Comparison of ENCODE assay signal across 14 cellular contexts in the genomic region with DNA sequence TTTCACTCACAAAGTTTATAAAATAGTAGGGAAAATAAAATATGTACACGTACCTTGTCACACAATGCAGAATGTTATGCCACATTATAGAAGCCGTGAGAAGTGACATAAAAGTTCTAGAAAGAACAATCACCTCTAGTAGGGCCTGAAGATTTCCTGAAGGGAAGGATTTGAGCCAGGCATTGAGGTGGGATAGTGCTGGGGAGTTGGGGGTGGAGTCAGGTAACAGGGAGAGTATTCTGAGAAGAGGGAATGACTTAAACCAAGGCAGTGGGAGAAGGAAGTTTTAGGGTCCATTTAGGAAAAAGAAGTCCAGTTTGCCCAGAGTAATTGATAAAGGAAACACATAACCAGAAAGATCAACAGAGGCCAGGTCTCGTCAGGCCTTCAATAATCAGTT.
DNase-seq lines count a peak whose midpoint lies in the region; ATAC-seq and TF ChIP-seq lines count a peak whose summit lies in the region.
"Had no signal": no experiment of that assay in that cellular context is flagged by ENCODE, and none has a peak within 500 bp of the region (broad histone marks: within the 10 kb centered on the region; RNA-seq: fewer than 3 reads in every experiment).

No MANE protein-coding gene starts in this region.

- H3K27ac Mint-ChIP-seq in activated CD8-positive, alpha-beta T cell treated with anti-CD3 and anti-CD28 coated beads for 36 hours: peak overlapping the region; percentile 65
- no peak overlapping the region for H3K27ac Mint-ChIP-seq in activated CD8-positive, alpha-beta T cell treated with anti-CD3 and anti-CD28 coated beads, Interleukin-2, amount 10 ng/mL, durations not matched to agents 7 days and 5 days
- peak overlapping the region; percentile 5 for H3K27ac Mint-ChIP-seq in CD4-positive, alpha-beta T cell
- H3K27ac Mint-ChIP-seq in WTC11 (no peak overlapping the region), mesothelial cell of epicardium (peak overlapping the region; percentile 64)

- no peak for TF ChIP-seq CTCF in activated CD8-positive, alpha-beta T cell treated with anti-CD3 and anti-CD28 coated beads for 36 hours (IDR thresholded peaks at IDR 0.05)
- TF ChIP-seq CTCF in CD4-positive, alpha-beta T cell (IDR thresholded peaks at IDR 0.05): no peak
- TF ChIP-seq CTCF in WTC11 (IDR thresholded peaks at IDR 0.05) (no peak), mesothelial cell of epicardium (IDR thresholded peaks at IDR 0.05; ENCODE audit: unreplicated experiment) (no peak), prostate gland (IDR thresholded peaks at IDR 0.05) (no peak)

- no peak for TF ChIP-seq POLR2A in prostate gland (IDR thresholded peaks at IDR 0.05)

- no peak overlapping the region for H3K27ac ChIP-seq in CD4-positive, alpha-beta T cell (ENCODE audit: low read depth, low read length)
- no peak overlapping the region for H3K27ac ChIP-seq in prostate gland
- H3K27ac ChIP-seq: A549, HL-60 had no signal

- H3K4me3 Mint-ChIP-seq in activated CD8-positive, alpha-beta T cell treated with anti-CD3 and anti-CD28 coated beads for 36 hours: no peak overlapping the region
- no peak overlapping the region for H3K4me3 Mint-ChIP-seq in activated CD8-positive, alpha-beta T cell treated with anti-CD3 and anti-CD28 coated beads, Interleukin-2, amount 10 ng/mL, durations not matched to agents 7 days and 5 days
- H3K4me3 Mint-ChIP-seq in CD4-positive, alpha-beta T cell: no peak overlapping the region
- H3K4me3 Mint-ChIP-seq in WTC11: no peak overlapping the region
- no peak overlapping the region for H3K4me3 Mint-ChIP-seq in mesothelial cell of epicardium
- H3K4me3 Mint-ChIP-seq: CD14-positive monocyte had no signal

- no peak for ATAC-seq in activated CD8-positive, alpha-beta T cell treated with anti-CD3 and anti-CD28 coated beads for 36 hours
- ATAC-seq in activated CD8-positive, alpha-beta T cell treated with anti-CD3 and anti-CD28 coated beads, Interleukin-2, amount 10 ng/mL, durations not matched to agents 7 days and 5 days: no peak
- ATAC-seq in CD4-positive, alpha-beta T cell (ENCODE audit: poor library complexity): no peak
- ATAC-seq in WTC11 (peak; percentile 84), GM21723 (IDR thresholded peaks at IDR 0.05; ENCODE audit: unreplicated experiment) (no peak), HG03280 (IDR thresholded peaks at IDR 0.05; ENCODE audit: unreplicated experiment) (no peak)
- ATAC-seq: A549 had no signal

- DNase-seq in activated CD8-positive, alpha-beta T cell treated with anti-CD3 and anti-CD28 coated beads for 36 hours: no peak
- DNase-seq in activated CD8-positive, alpha-beta T cell treated with anti-CD3 and anti-CD28 coated beads, Interleukin-2, amount 10 ng/mL, durations not matched to agents 7 days and 5 days: no peak
- no peak for DNase-seq in CD4-positive, alpha-beta T cell
- DNase-seq in WTC11 (ENCODE audit: low spot score) (no peak), mesothelial cell of epicardium (ENCODE audit: low spot score in 2 of 2, unreplicated experiment in 2 of 2) (no peak), prostate gland (ENCODE audit: low spot score) (no peak)
- DNase-seq: NCI-H1436 treated with DMSO at 0.1 percent for 48 hours, NCI-H2081, NCI-H510A treated with DMSO at 0.1 percent for 48 hours had no signal

- intact Hi-C loops in activated CD8-positive, alpha-beta T cell treated with anti-CD3 and anti-CD28 coated beads for 36 hours (cut with micrococcal nuclease): no loop called here
- intact Hi-C loops in CD4-positive, alpha-beta T cell (cut with DNase I, micrococcal nuclease): no loop called here
- intact Hi-C loops in prostate gland (cut with DNase I): no loop called here

- no peaks in the 10 kb centered on the region for H3K36me3 ChIP-seq in prostate gland

- peaks cover 16% of the 10 kb centered on the region for H3K36me3 Mint-ChIP-seq in activated CD8-positive, alpha-beta T cell treated with anti-CD3 and anti-CD28 coated beads for 36 hours (ENCODE audit: low read depth)
- H3K36me3 Mint-ChIP-seq in activated CD8-positive, alpha-beta T cell treated with anti-CD3 and anti-CD28 coated beads, Interleukin-2, amount 10 ng/mL, durations not matched to agents 7 days and 5 days (ENCODE audit: low read depth): peaks cover 6% of the 10 kb centered on the region
- no peaks in the 10 kb centered on the region for H3K36me3 Mint-ChIP-seq in CD4-positive, alpha-beta T cell (ENCODE audit: low read depth)
- H3K36me3 Mint-ChIP-seq in WTC11 (no peaks in the 10 kb centered on the region), mesothelial cell of epicardium (peaks cover 7% of the 10 kb centered on the region)
- H3K36me3 Mint-ChIP-seq: CD14-positive monocyte had no signal

- no peak overlapping the region for H3K4me3 ChIP-seq in prostate gland
- H3K4me3 ChIP-seq: A549 had no signal

- POLR2A ChIA-PET in activated CD8-positive, alpha-beta T cell treated with anti-CD3 and anti-CD28 coated beads for 36 hours (lab: Charles Lee): no interaction called here
- POLR2A ChIA-PET in activated CD8-positive, alpha-beta T cell treated with anti-CD3 and anti-CD28 coated beads, Interleukin-2, amount 10 ng/mL, durations not matched to agents 7 days and 5 days (lab: Charles Lee): no interaction called here
- POLR2A ChIA-PET in CD4-positive, alpha-beta T cell (lab: Charles Lee): interaction anchor here (0.6 kb wide), 1 partner anchor 753 kb away, joined by 3 read pairs; no protein-coding TSS in a partner anchor
- POLR2A ChIA-PET in WTC11 (lab: Charles Lee): no interaction called here

- CTCF ChIA-PET in activated CD8-positive, alpha-beta T cell treated with anti-CD3 and anti-CD28 coated beads for 36 hours (lab: Charles Lee): interaction anchor here (0.9 kb wide), 1 partner anchor 54 kb away, joined by 3 read pairs; no protein-coding TSS in a partner anchor
- CTCF ChIA-PET in activated CD8-positive, alpha-beta T cell treated with anti-CD3 and anti-CD28 coated beads, Interleukin-2, amount 10 ng/mL, durations not matched to agents 7 days and 5 days (lab: Charles Lee): interaction anchor here (0.7 to 0.8 kb wide), 2 partner anchors 47 to 52 kb away, joined by 3 to 4 read pairs; no protein-coding TSS in a partner anchor
- CTCF ChIA-PET in CD4-positive, alpha-beta T cell (lab: Charles Lee): no interaction called here
- CTCF ChIA-PET in WTC11 (lab: Charles Lee): no interaction called here

- peaks cover 74% of the 10 kb centered on the region for H3K4me1 Mint-ChIP-seq in activated CD8-positive, alpha-beta T cell treated with anti-CD3 and anti-CD28 coated beads for 36 hours (ENCODE audit: low read depth)
- peaks cover 37% of the 10 kb centered on the region for H3K4me1 Mint-ChIP-seq in activated CD8-positive, alpha-beta T cell treated with anti-CD3 and anti-CD28 coated beads, Interleukin-2, amount 10 ng/mL, durations not matched to agents 7 days and 5 days (ENCODE audit: low read depth)
- H3K4me1 Mint-ChIP-seq in CD4-positive, alpha-beta T cell (ENCODE audit: low read depth): peaks cover 41% of the 10 kb centered on the region
- H3K4me1 Mint-ChIP-seq in WTC11 (peaks cover 26% of the 10 kb centered on the region), mesothelial cell of epicardium (peaks cover 17% of the 10 kb centered on the region)

- H3K27me3 ChIP-seq in CD4-positive, alpha-beta T cell (ENCODE audit: control insufficient read depth, insufficient read depth, low read length): no peaks in the 10 kb centered on the region
- H3K27me3 ChIP-seq in prostate gland (replicated peaks; ENCODE audit: insufficient read depth): no peaks in the 10 kb centered on the region

- H3K9me3 ChIP-seq in CD4-positive, alpha-beta T cell (ENCODE audit: control insufficient read depth, low read length): no peaks in the 10 kb centered on the region
- no peaks in the 10 kb centered on the region for H3K9me3 ChIP-seq in prostate gland
- H3K9me3 ChIP-seq: A549 had no signal

- H3K4me1 ChIP-seq in prostate gland (replicated peaks): no peaks in the 10 kb centered on the region
- H3K4me1 ChIP-seq: A549 had no signal

- WGBS in prostate gland: 72% methylated on average over 3 of the region's 3 CpGs

- peaks cover 3% of the 10 kb centered on the region for H3K9me3 Mint-ChIP-seq in activated CD8-positive, alpha-beta T cell treated with anti-CD3 and anti-CD28 coated beads for 36 hours
- H3K9me3 Mint-ChIP-seq in activated CD8-positive, alpha-beta T cell treated with anti-CD3 and anti-CD28 coated beads, Interleukin-2, amount 10 ng/mL, durations not matched to agents 7 days and 5 days (ENCODE audit: insufficient read depth): no peaks in the 10 kb centered on the region
- H3K9me3 Mint-ChIP-seq in CD4-positive, alpha-beta T cell: no peaks in the 10 kb centered on the region
- no peaks in the 10 kb centered on the region for H3K9me3 Mint-ChIP-seq in WTC11
- H3K9me3 Mint-ChIP-seq in mesothelial cell of epicardium: peaks cover 6% of the 10 kb centered on the region

- no peaks in the 10 kb centered on the region for H3K27me3 Mint-ChIP-seq in activated CD8-positive, alpha-beta T cell treated with anti-CD3 and anti-CD28 coated beads for 36 hours
- no peaks in the 10 kb centered on the region for H3K27me3 Mint-ChIP-seq in activated CD8-positive, alpha-beta T cell treated with anti-CD3 and anti-CD28 coated beads, Interleukin-2, amount 10 ng/mL, durations not matched to agents 7 days and 5 days (ENCODE audit: low read depth)
- H3K27me3 Mint-ChIP-seq in CD4-positive, alpha-beta T cell: no peaks in the 10 kb centered on the region
- H3K27me3 Mint-ChIP-seq in WTC11 (ENCODE audit: low read depth) (no peaks in the 10 kb centered on the region), mesothelial cell of epicardium (ENCODE audit: low read depth) (no peaks in the 10 kb centered on the region)

TF ChIP-seq in WTC11, 78 proteins besides CTCF, POLR2A, EP300 and RAD21 (continues in another document):
- no peak for TF ChIP-seq ELF4 (CRISPR knock-in tag; IDR thresholded peaks at IDR 0.05; ENCODE audit: low read depth)

Comparison
In these comparisons a context has a peak if more than half of its experiments do, and no peak if none do; other contexts are left out.
1. H3K27ac Mint-ChIP-seq: peak in activated CD8-positive, alpha-beta T cell treated with anti-CD3 and anti-CD28 coated beads for 36 hours (single experiment), CD4-positive, alpha-beta T cell (single experiment) and mesothelial cell of epicardium (single experiment); none in activated CD8-positive, alpha-beta T cell treated with anti-CD3 and anti-CD28 coated beads, Interleukin-2, amount 10 ng/mL, durations not matched to agents 7 days and 5 days (single experiment) and WTC11 (single experiment).
2. CTCF ChIA-PET loops: an anchor here in activated CD8-positive, alpha-beta T cell treated with anti-CD3 and anti-CD28 coated beads for 36 hours (0.9 kb wide) and activated CD8-positive, alpha-beta T cell treated with anti-CD3 and anti-CD28 coated beads, Interleukin-2, amount 10 ng/mL, durations not matched to agents 7 days and 5 days (0.7 to 0.8 kb wide); none called in CD4-positive, alpha-beta T cell and WTC11.